In genomic region chr18:9809686-9810085, GRCh38 we compare ENCODE assay signal across 1 cellular context.
TF ChIP-seq lines count a peak whose summit lies in the region.

No MANE protein-coding gene starts in this region.

TF ChIP-seq in GM23338, 12 proteins besides CTCF, POLR2A, EP300 and RAD21:
- no peak for TF ChIP-seq CREB1 (CRISPR knock-in tag; IDR thresholded peaks at IDR 0.05; ENCODE audit: low read depth)
- no peak for TF ChIP-seq JUNB (IDR thresholded peaks at IDR 0.05; ENCODE audit: unreplicated experiment)
- TF ChIP-seq EZH2 (IDR thresholded peaks at IDR 0.05; ENCODE audit: low read depth, unreplicated experiment): no peak
- no peak for TF ChIP-seq ZNF462 (CRISPR knock-in tag; IDR thresholded peaks at IDR 0.05)
